ENCODE assay signal across 9 cellular contexts in the genomic region with DNA sequence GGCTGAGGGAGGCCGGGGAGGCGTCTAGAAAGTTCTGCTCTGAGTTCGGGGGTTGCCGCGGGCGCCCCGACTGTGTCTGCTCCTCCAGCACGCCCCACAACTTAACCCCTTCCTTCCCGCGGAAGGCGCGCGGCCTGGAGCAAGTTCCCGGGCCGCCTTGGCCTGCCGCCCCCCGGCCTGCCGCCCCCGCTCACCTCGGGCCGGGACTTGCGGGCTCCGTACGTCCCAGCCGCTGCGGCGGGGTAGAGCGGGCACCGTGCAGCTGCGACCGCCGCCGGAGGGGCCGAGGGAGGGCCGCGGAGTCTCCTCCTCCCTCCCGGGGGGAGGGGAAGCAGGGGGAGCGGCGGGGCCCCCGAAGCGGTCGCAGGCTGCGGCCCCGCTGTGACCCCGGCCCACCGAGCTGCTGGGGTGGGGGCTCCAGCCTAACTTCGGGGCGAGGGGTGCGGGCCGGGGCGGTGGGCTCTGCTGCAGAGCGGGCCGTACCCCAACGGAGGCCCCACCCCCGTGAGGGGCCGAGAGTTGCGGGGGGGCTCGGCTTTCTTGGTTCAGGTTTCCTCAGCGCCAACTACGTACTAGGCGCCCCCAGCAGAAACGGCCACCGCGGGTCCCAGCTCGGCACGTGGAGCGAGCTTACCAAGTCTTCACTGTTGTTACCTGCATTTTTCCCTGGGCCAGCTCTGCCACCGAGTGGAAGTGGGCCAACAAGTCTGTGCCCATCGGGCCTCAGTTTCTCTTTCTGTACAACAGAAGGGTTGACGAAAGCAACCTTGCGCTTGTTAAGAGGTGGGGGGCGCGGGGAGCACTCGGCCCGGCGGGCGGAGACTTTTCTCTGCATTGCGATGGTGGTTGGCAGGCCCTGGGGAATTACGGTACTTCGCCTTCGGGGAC. TPM values are rescaled to one million over a fixed set of nuclear protein-coding genes. Genes with fewer than 3 reads are reported as not detected.
DNase-seq lines count a peak whose midpoint lies in the region; ATAC-seq and TF ChIP-seq lines count a peak whose summit lies in the region.
"Had no signal": no experiment of that assay in that cellular context is flagged by ENCODE, and none has a peak within 500 bp of the region (broad histone marks: within the 10 kb centered on the region; RNA-seq: fewer than 3 reads in every experiment).

Gene CCDC102A (minus strand): TSS at position 266 of the 888 bp plus-strand sequence. CDS start 7,394 bp downstream, outside the sequence.

- H3K27ac Mint-ChIP-seq in naive thymus-derived CD4-positive, alpha-beta T cell: peak within 1 kb of the TSS; percentile 85 to 96 (median 94)

- peak; percentile 11 for ATAC-seq in GM21576 (IDR thresholded peaks at IDR 0.05; ENCODE audit: unreplicated experiment)
- ATAC-seq in esophagus mucosa: peak; percentile 37
- ATAC-seq in naive thymus-derived CD4-positive, alpha-beta T cell: peak; percentile 22

- peak within 1 kb of the TSS; percentile 84 to 91 (median 88) for H3K4me3 Mint-ChIP-seq in naive thymus-derived CD4-positive, alpha-beta T cell

- TF ChIP-seq EP300 in Ishikawa (IDR thresholded peaks at IDR 0.05; ENCODE audit: borderline replicate concordance): no peak

- no peaks in the 10 kb centered on the region for H3K27me3 Mint-ChIP-seq in naive thymus-derived CD4-positive, alpha-beta T cell

- no peak for TF ChIP-seq CTCF in GM06990 (IDR thresholded peaks at IDR 0.05; ENCODE audit: insufficient read depth, low read length, poor library complexity, severe bottlenecking)

- peak; percentile 75 for DNase-seq in GM06990 (ENCODE audit: extremely low read depth, insufficient read length)
- DNase-seq in naive thymus-derived CD4-positive, alpha-beta T cell: peak in 7 of 9 donors; percentile 34 to 84 (median 60)
- no peak for DNase-seq in cerebellar cortex (ENCODE audit: low spot score)

- H3K9me3 Mint-ChIP-seq in naive thymus-derived CD4-positive, alpha-beta T cell: no peaks in the 10 kb centered on the region

- H3K36me3 Mint-ChIP-seq in naive thymus-derived CD4-positive, alpha-beta T cell: no peaks in the 10 kb centered on the region

- POLR2A ChIA-PET in activated CD8-positive, alpha-beta memory T cell treated with anti-CD3 and anti-CD28 coated beads for 36 hours (lab: Charles Lee): interaction anchor here (0.9 to 3.1 kb wide), 6 partner anchors 40 to 74 kb away, joined by 4 to 25 read pairs (median 6); partner anchors contain the start of gene DOK4
- POLR2A ChIA-PET in naive thymus-derived CD4-positive, alpha-beta T cell (lab: Charles Lee): interaction anchor here (0.8 to 2.7 kb wide), 10 partner anchors 9 to 200 kb away, joined by 3 to 9 read pairs (median 6); partner anchors contain the start of genes CIAPIN1, COQ9 and DOK4

- peak within 1 kb of the TSS; percentile 93 for H3K27ac ChIP-seq in naive thymus-derived CD4-positive, alpha-beta T cell (ENCODE audit: low read depth, low read length)
- H3K27ac ChIP-seq in urinary bladder (ENCODE audit: low read depth): peak within 1 kb of the TSS; percentile 88
- H3K27ac ChIP-seq: epithelial cell of prostate had no signal

- no peaks in the 10 kb centered on the region for H3K27me3 ChIP-seq in GM06990 (replicated peaks; ENCODE audit: control insufficient read depth, insufficient read depth, low read length)
- no peaks in the 10 kb centered on the region for H3K27me3 ChIP-seq in naive thymus-derived CD4-positive, alpha-beta T cell (ENCODE audit: control insufficient read depth in 2 of 2, insufficient read depth in 2 of 2, low read length in 2 of 2)

- CTCF ChIA-PET in activated CD8-positive, alpha-beta memory T cell treated with anti-CD3 and anti-CD28 coated beads for 36 hours (lab: Charles Lee): interaction anchor here (1.6 to 3.3 kb wide), 6 partner anchors 8 to 73 kb away, joined by 7 to 20 read pairs (median 8); no protein-coding TSS in a partner anchor
- CTCF ChIA-PET in naive thymus-derived CD4-positive, alpha-beta T cell (lab: Charles Lee): interaction anchor here (0.6 to 1.9 kb wide), 6 partner anchors 14 to 119 kb away, joined by 3 to 12 read pairs (median 4); partner anchors contain the start of gene DOK4

- H3K4me1 Mint-ChIP-seq in naive thymus-derived CD4-positive, alpha-beta T cell: peaks cover 52 to 76% (median 72%) of the 10 kb centered on the region in 7 donors

- intact Hi-C loops in naive thymus-derived CD4-positive, alpha-beta T cell (cut with micrococcal nuclease): loop anchor here (1.0 to 10.0 kb wide), 15 partner anchors 18 to 1096 kb away; partner anchors contain the start of genes DOK4 (in 2 of the 2), KATNB1 (in 2 of the 2), CFAP20 (in 1 of the 2) and CIAPIN1 (in 1 of the 2)

- H3K9me3 ChIP-seq in naive thymus-derived CD4-positive, alpha-beta T cell (ENCODE audit: control insufficient read depth in 2 of 3, low read length in 3 of 3): no peaks in the 10 kb centered on the region

- under 1% methylated on average over 80 of the region's 81 CpGs for WGBS in urinary bladder

- peaks cover 46 to 53% of the 10 kb centered on the region in 2 donors for H3K4me1 ChIP-seq in naive thymus-derived CD4-positive, alpha-beta T cell (ENCODE audit: control insufficient read depth in 2 of 2, insufficient read depth in 2 of 2, low read length in 2 of 2)
- peaks cover 2% of the 10 kb centered on the region for H3K4me1 ChIP-seq in urinary bladder (ENCODE audit: insufficient read depth)

- no peaks in the 10 kb centered on the region for H3K36me3 ChIP-seq in GM06990 (ENCODE audit: control insufficient read depth, insufficient read depth, low read length)
- H3K36me3 ChIP-seq in naive thymus-derived CD4-positive, alpha-beta T cell (ENCODE audit: control insufficient read depth in 2 of 3, insufficient read depth in 3 of 3, low read length in 3 of 3): no peaks in the 10 kb centered on the region
- no peaks in the 10 kb centered on the region for H3K36me3 ChIP-seq in urinary bladder (ENCODE audit: insufficient read depth)

- TF ChIP-seq RAD21 in Ishikawa (IDR thresholded peaks at IDR 0.05; ENCODE audit: low read depth): no peak

- H3K4me3 ChIP-seq in GM06990 (replicated peaks; ENCODE audit: low read depth, low read length): peak within 1 kb of the TSS; percentile 76
- H3K4me3 ChIP-seq in naive thymus-derived CD4-positive, alpha-beta T cell (ENCODE audit: low read length): peak within 1 kb of the TSS; percentile 76
- H3K4me3 ChIP-seq in urinary bladder (ENCODE audit: low read depth, low read length): peak within 1 kb of the TSS; percentile 90

TF ChIP-seq in Ishikawa, 13 proteins besides CTCF, POLR2A, EP300 and RAD21:
- TF ChIP-seq TAF1 (IDR thresholded peaks at IDR 0.05; ENCODE audit: low read depth) (peak; percentile 18; the same call in 1 of the 2 replicates), NFIC (IDR thresholded peaks at IDR 0.05) (no peak), EGR1 (IDR thresholded peaks at IDR 0.05) (0 out of 2 replicates have a peak, but pooled peaks have one; percentile 47), USF1 (IDR thresholded peaks at IDR 0.05) (peak; percentile 29; the same call in 1 of the 2 replicates), CREB1 (IDR thresholded peaks at IDR 0.05; ENCODE audit: low read depth) (no peak), ZBTB7A (IDR thresholded peaks at IDR 0.05; ENCODE audit: low read depth) (peak; percentile 80; the same call in 1 of the 2 replicates)
- TF ChIP-seq, protein P1, sequence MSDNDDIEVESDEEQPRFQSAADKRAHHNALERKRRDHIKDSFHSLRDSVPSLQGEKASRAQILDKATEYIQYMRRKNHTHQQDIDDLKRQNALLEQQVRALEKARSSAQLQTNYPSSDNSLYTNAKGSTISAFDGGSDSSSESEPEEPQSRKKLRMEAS (IDR thresholded peaks at IDR 0.05): peak; percentile 40; the same call in 1 of the 2 replicates
TF ChIP-seq in Ishikawa: peak in this region for 5.

RNA-seq across cellular contexts. Expression of gene CCDC102A, which starts in this region (rescaled TPM):
- total RNA-seq in activated CD8-positive, alpha-beta memory T cell treated with anti-CD3 and anti-CD28 coated beads for 36 hours: 10 to 100 TPM; 17.2 to 18.5 TPM
- total RNA-seq in esophagus mucosa: 1.4 TPM
- total RNA-seq in naive thymus-derived CD4-positive, alpha-beta T cell: 10 to 100 TPM in 1 of 5 experiments, 1 to 10 TPM in 4; 3.5 to 12.7 (median 7.1) TPM
- polyA plus RNA-seq in naive thymus-derived CD4-positive, alpha-beta T cell: 1 to 10 TPM; 3.0 to 9.4 TPM
- total RNA-seq in urinary bladder: 12.7 TPM
- 25.6 TPM for polyA plus RNA-seq in urinary bladder
